ENCODE assay signal across 11 cellular contexts in genomic region chr10:112461029-112461887, GRCh38. TPM values are rescaled to one million over a fixed set of nuclear protein-coding genes. Genes with fewer than 3 reads are reported as not detected.
DNase-seq lines count a peak whose midpoint lies in the region; ATAC-seq and TF ChIP-seq lines count a peak whose summit lies in the region.
"Had no signal": no experiment of that assay in that cellular context is flagged by ENCODE, and none has a peak within 500 bp of the region (broad histone marks: within the 10 kb centered on the region; RNA-seq: fewer than 3 reads in every experiment).

No MANE protein-coding gene starts in this region.

- peaks cover 48% of the 10 kb centered on the region for H3K36me3 Mint-ChIP-seq in stimulated activated effector memory CD8-positive, alpha-beta T cell treated with anti-CD3 and anti-CD28 coated beads, Interleukin-12 subunit alpha, Interleukin-12 subunit beta, amount 100 ng/mL, for 72 hours

- peak; percentile 97 for ATAC-seq in stimulated activated effector memory CD8-positive, alpha-beta T cell treated with anti-CD3 and anti-CD28 coated beads, Interleukin-12 subunit alpha, Interleukin-12 subunit beta, amount 100 ng/mL, for 72 hours
- ATAC-seq in HG02938 (IDR thresholded peaks at IDR 0.05; ENCODE audit: unreplicated experiment) (no peak), HG02981 (IDR thresholded peaks at IDR 0.05; ENCODE audit: unreplicated experiment) (no peak)
- ATAC-seq: psoas muscle had no signal

- no peaks in the 10 kb centered on the region for H3K9me3 Mint-ChIP-seq in stimulated activated effector memory CD8-positive, alpha-beta T cell treated with anti-CD3 and anti-CD28 coated beads, Interleukin-12 subunit alpha, Interleukin-12 subunit beta, amount 100 ng/mL, for 72 hours

- H3K4me3 Mint-ChIP-seq in stimulated activated effector memory CD8-positive, alpha-beta T cell treated with anti-CD3 and anti-CD28 coated beads, Interleukin-12 subunit alpha, Interleukin-12 subunit beta, amount 100 ng/mL, for 72 hours = no peak overlapping the region

- H3K27ac Mint-ChIP-seq in stimulated activated effector memory CD8-positive, alpha-beta T cell treated with anti-CD3 and anti-CD28 coated beads, Interleukin-12 subunit alpha, Interleukin-12 subunit beta, amount 100 ng/mL, for 72 hours = peak overlapping the region; percentile 97

- no peak for TF ChIP-seq CTCF in epithelial cell of esophagus (IDR thresholded peaks at IDR 0.05; ENCODE audit: insufficient read depth, low read depth, low read length, missing control alignments)

- in situ Hi-C loops in SK-MEL-5 (cut with HindIII; ENCODE audit: low pct_unique_long_range_greater_than_20kb, low sequenced_read_pairs) = no loop called here

- peaks cover 33% of the 10 kb centered on the region for H3K4me1 Mint-ChIP-seq in stimulated activated effector memory CD8-positive, alpha-beta T cell treated with anti-CD3 and anti-CD28 coated beads, Interleukin-12 subunit alpha, Interleukin-12 subunit beta, amount 100 ng/mL, for 72 hours

- no peak overlapping the region for H3K4me3 ChIP-seq in epithelial cell of esophagus (ENCODE audit: low read length)
- H3K4me3 ChIP-seq: psoas muscle had no signal

- peak; percentile 44 for DNase-seq in activated naive CD4-positive, alpha-beta T cell treated with Interleukin-2 at 50 U/mL for 16 hours
- DNase-seq in activated naive CD4-positive, alpha-beta T cell (lab: John Stamatoyannopoulos, UW) = no peak
- DNase-seq in SK-MEL-5 (ENCODE audit: low read depth, low spot score) = peak; percentile 41
- DNase-seq in epithelial cell of esophagus (ENCODE audit: low read depth) = peak; percentile 79
- peak in 1 of 2 donors; percentile 61 for DNase-seq in stimulated activated effector memory CD8-positive, alpha-beta T cell treated with anti-CD3 and anti-CD28 coated beads, Interleukin-12 subunit alpha, Interleukin-12 subunit beta, amount 100 ng/mL, for 72 hours (ENCODE audit: low spot score in 2 of 2)
- no peak for DNase-seq in GF-D8 (lab: John Stamatoyannopoulos, UW)
- DNase-seq: NCI-H1417 treated with DMSO at 0.1 percent for 48 hours, psoas muscle, substantia nigra had no signal

RNA-seq across cellular contexts. Expression of gene VTI1A, which starts 14.2 kb away (rescaled TPM):
- 42.1 and 52.4 TPM in 2 replicates for total RNA-seq in SK-MEL-5 (2014; rRNA removed; shearing (Covaris generic))
- 29.3 and 32.4 TPM in 2 replicates for polyA plus RNA-seq in SK-MEL-5 (2015; cell fraction: cytosol; rRNA removed)
- polyA plus RNA-seq in SK-MEL-5 (2015; cell fraction: nucleus; rRNA removed) = 84.4 and 88.9 TPM in 2 replicates

RNA-seq across cellular contexts. Expression of gene ZDHHC6, which starts 14.5 kb away (rescaled TPM):
- total RNA-seq in SK-MEL-5 (2014; rRNA removed; shearing (Covaris generic)) = 31.2 TPM in 2 replicates
- polyA plus RNA-seq in SK-MEL-5 (2015; cell fraction: cytosol; rRNA removed) = 24.8 and 32.2 TPM in 2 replicates
- 171 and 212 TPM in 2 replicates for polyA plus RNA-seq in SK-MEL-5 (2015; cell fraction: nucleus; rRNA removed)

Comparison
In these comparisons a context has a peak if more than half of its experiments do, and no peak if none do; other contexts are left out.
1. DNase-seq: peak in activated naive CD4-positive, alpha-beta T cell treated with Interleukin-2 at 50 U/mL for 16 hours (single experiment), SK-MEL-5 (single experiment) and epithelial cell of esophagus (single experiment); none in activated naive CD4-positive, alpha-beta T cell (0 of 4) and GF-D8 (single experiment).